ENCODE assay signal across 1 cellular context in the genomic region with DNA sequence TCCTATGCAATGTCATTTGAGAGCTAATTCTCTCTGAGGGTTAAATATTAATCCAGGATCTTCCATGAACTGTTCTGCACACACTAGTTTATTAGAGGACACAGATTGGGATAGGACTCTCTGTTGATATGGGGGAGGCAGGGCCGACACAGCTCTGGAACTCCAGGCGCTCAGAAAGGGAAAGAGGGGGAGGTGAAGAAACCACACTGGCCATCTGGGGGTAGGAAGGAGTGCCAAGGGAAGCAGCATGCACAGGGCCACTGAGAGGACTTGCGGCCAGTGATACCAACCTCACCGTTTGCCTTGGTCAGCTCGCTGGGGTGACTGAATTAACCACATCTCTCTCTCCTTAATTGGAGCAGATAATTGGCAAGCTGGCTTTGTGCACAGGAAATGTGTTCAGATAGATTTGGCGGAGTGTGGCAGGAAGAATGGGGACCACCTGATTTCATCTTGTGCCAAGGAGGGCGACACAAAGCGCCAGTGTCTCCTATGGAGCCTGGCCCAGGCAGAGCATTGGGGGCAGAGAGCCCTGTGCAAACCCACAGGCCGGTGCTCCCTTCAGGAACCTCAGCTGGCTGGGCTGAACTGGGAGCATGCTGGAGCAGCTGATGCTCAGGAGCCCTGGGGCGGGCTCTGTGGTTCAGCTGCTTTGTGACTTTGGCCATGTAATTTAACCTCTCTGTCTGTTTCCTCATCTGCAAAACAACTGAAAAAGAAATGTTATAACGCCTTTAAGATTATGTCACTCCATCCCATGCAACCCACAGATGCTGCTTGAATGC.
TF ChIP-seq lines count a peak whose summit lies in the region.

No MANE protein-coding gene starts in this region.

TF ChIP-seq in HepG2, 621 proteins besides CTCF, POLR2A, EP300 and RAD21 (continued from another document and continues in another):
- TF ChIP-seq ZBTB7A (CRISPR knock-in tag; IDR thresholded peaks at IDR 0.05) (no peak), ZNF124 (CRISPR knock-in tag; IDR thresholded peaks at IDR 0.05) (no peak), TOE1 (CRISPR knock-in tag; IDR thresholded peaks at IDR 0.05) (0 out of 2 replicates have a peak, but pooled peaks have one; percentile 16), CREB1 (IDR thresholded peaks at IDR 0.05) (no peak), CREB1 (CRISPR knock-in tag; IDR thresholded peaks at IDR 0.05) (no peak), ZNF563 (CRISPR knock-in tag; IDR thresholded peaks at IDR 0.05) (no peak), ZFP1 (CRISPR knock-in tag; IDR thresholded peaks at IDR 0.05) (0 out of 2 replicates have a peak, but pooled peaks have one; percentile 56), EED (CRISPR knock-in tag; IDR thresholded peaks at IDR 0.05) (peak; percentile 86; the same call in 1 of the 2 replicates), GATAD1 (CRISPR knock-in tag; IDR thresholded peaks at IDR 0.05) (no peak), ATF1 (CRISPR knock-in tag; IDR thresholded peaks at IDR 0.05) (no peak), NFKBIZ (CRISPR knock-in tag; IDR thresholded peaks at IDR 0.05) (no peak), SMAD3 (CRISPR knock-in tag; IDR thresholded peaks at IDR 0.05) (no peak), SIX1 (CRISPR knock-in tag; IDR thresholded peaks at IDR 0.05; ENCODE audit: borderline replicate concordance) (peak; percentile 56; the same call in 1 of the 2 replicates), ZNF224 (CRISPR knock-in tag; IDR thresholded peaks at IDR 0.05) (no peak), ZNF350 (CRISPR knock-in tag; IDR thresholded peaks at IDR 0.05; ENCODE audit: borderline replicate concordance, low read depth) (no peak; the same call in 1 of the 2 replicates), CBFB (CRISPR knock-in tag; IDR thresholded peaks at IDR 0.05) (no peak), ZNF501 (CRISPR knock-in tag; IDR thresholded peaks at IDR 0.05) (peak; percentile 68), SRSF4 (IDR thresholded peaks at IDR 0.05; ENCODE audit: low read depth, low read length, poor library complexity, severe bottlenecking) (no peak), HOXA5 (CRISPR knock-in tag; IDR thresholded peaks at IDR 0.05) (no peak), ZNF792 (CRISPR knock-in tag; IDR thresholded peaks at IDR 0.05) (no peak), ZNF879 (CRISPR knock-in tag; IDR thresholded peaks at IDR 0.05) (no peak), ZNF878 (CRISPR knock-in tag; IDR thresholded peaks at IDR 0.05) (no peak), MLLT10 (CRISPR knock-in tag; IDR thresholded peaks at IDR 0.05) (no peak), ZBTB21 (CRISPR knock-in tag; IDR thresholded peaks at IDR 0.05) (no peak), ZFAT (CRISPR knock-in tag; conservative IDR thresholded peaks at IDR 0.05) (no peak), TP53 (CRISPR knock-in tag; conservative IDR thresholded peaks at IDR 0.05) (no peak), CBX5 (CRISPR knock-in tag; IDR thresholded peaks at IDR 0.05; ENCODE audit: borderline replicate concordance) (no peak), ZNF644 (CRISPR knock-in tag; IDR thresholded peaks at IDR 0.05; ENCODE audit: low read depth) (no peak; the same call in 1 of the 2 replicates), REPIN1 (CRISPR knock-in tag; IDR thresholded peaks at IDR 0.05; ENCODE audit: borderline replicate concordance, low read depth) (no peak), ZNF143 (CRISPR knock-in tag; IDR thresholded peaks at IDR 0.05) (no peak), STAT5B (CRISPR knock-in tag; IDR thresholded peaks at IDR 0.05) (no peak), IRX3 (CRISPR knock-in tag; IDR thresholded peaks at IDR 0.05; ENCODE audit: borderline replicate concordance, low read depth) (no peak), ARNT (IDR thresholded peaks at IDR 0.05) (no peak), ZNF263 (CRISPR knock-in tag; IDR thresholded peaks at IDR 0.05) (peak; percentile 91), ZNF746 (CRISPR knock-in tag; IDR thresholded peaks at IDR 0.05) (no peak), GABPA (IDR thresholded peaks at IDR 0.05; ENCODE audit: low read depth, low read length) (no peak), GABPA (CRISPR knock-in tag; IDR thresholded peaks at IDR 0.05; ENCODE audit: low read depth) (no peak), STAG1 (CRISPR knock-in tag; IDR thresholded peaks at IDR 0.05) (no peak; the same call in 1 of the 2 replicates), MTA3 (CRISPR knock-in tag; IDR thresholded peaks at IDR 0.05) (no peak), MED13 (CRISPR knock-in tag; IDR thresholded peaks at IDR 0.05) (no peak), HNF4G (IDR thresholded peaks at IDR 0.05; ENCODE audit: borderline replicate concordance, low read depth, low read length) (no peak), HNF4G (CRISPR knock-in tag; IDR thresholded peaks at IDR 0.05; ENCODE audit: borderline replicate concordance, low read depth) (no peak), PITX1 (CRISPR knock-in tag; IDR thresholded peaks at IDR 0.05) (peak; percentile 34; the same call in 1 of the 2 replicates), NFE2 (CRISPR knock-in tag; IDR thresholded peaks at IDR 0.05) (no peak)
- TF ChIP-seq, protein P1, sequence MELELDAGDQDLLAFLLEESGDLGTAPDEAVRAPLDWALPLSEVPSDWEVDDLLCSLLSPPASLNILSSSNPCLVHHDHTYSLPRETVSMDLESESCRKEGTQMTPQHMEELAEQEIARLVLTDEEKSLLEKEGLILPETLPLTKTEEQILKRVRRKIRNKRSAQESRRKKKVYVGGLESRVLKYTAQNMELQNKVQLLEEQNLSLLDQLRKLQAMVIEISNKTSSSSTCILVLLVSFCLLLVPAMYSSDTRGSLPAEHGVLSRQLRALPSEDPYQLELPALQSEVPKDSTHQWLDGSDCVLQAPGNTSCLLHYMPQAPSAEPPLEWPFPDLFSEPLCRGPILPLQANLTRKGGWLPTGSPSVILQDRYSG (CRISPR knock-in tag; IDR thresholded peaks at IDR 0.05), result no peak
- TF ChIP-seq, protein P2, sequence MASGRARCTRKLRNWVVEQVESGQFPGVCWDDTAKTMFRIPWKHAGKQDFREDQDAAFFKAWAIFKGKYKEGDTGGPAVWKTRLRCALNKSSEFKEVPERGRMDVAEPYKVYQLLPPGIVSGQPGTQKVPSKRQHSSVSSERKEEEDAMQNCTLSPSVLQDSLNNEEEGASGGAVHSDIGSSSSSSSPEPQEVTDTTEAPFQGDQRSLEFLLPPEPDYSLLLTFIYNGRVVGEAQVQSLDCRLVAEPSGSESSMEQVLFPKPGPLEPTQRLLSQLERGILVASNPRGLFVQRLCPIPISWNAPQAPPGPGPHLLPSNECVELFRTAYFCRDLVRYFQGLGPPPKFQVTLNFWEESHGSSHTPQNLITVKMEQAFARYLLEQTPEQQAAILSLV (CRISPR knock-in tag; IDR thresholded peaks at IDR 0.05; ENCODE audit: borderline replicate concordance), result peak; percentile 74; the same call in 1 of the 2 replicates
- TF ChIP-seq, protein P3, sequence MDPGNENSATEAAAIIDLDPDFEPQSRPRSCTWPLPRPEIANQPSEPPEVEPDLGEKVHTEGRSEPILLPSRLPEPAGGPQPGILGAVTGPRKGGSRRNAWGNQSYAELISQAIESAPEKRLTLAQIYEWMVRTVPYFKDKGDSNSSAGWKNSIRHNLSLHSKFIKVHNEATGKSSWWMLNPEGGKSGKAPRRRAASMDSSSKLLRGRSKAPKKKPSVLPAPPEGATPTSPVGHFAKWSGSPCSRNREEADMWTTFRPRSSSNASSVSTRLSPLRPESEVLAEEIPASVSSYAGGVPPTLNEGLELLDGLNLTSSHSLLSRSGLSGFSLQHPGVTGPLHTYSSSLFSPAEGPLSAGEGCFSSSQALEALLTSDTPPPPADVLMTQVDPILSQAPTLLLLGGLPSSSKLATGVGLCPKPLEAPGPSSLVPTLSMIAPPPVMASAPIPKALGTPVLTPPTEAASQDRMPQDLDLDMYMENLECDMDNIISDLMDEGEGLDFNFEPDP (CRISPR knock-in tag; conservative IDR thresholded peaks at IDR 0.05), result 0 out of 2 replicates have a peak, but pooled peaks have one; percentile 82
- TF ChIP-seq, protein P4, sequence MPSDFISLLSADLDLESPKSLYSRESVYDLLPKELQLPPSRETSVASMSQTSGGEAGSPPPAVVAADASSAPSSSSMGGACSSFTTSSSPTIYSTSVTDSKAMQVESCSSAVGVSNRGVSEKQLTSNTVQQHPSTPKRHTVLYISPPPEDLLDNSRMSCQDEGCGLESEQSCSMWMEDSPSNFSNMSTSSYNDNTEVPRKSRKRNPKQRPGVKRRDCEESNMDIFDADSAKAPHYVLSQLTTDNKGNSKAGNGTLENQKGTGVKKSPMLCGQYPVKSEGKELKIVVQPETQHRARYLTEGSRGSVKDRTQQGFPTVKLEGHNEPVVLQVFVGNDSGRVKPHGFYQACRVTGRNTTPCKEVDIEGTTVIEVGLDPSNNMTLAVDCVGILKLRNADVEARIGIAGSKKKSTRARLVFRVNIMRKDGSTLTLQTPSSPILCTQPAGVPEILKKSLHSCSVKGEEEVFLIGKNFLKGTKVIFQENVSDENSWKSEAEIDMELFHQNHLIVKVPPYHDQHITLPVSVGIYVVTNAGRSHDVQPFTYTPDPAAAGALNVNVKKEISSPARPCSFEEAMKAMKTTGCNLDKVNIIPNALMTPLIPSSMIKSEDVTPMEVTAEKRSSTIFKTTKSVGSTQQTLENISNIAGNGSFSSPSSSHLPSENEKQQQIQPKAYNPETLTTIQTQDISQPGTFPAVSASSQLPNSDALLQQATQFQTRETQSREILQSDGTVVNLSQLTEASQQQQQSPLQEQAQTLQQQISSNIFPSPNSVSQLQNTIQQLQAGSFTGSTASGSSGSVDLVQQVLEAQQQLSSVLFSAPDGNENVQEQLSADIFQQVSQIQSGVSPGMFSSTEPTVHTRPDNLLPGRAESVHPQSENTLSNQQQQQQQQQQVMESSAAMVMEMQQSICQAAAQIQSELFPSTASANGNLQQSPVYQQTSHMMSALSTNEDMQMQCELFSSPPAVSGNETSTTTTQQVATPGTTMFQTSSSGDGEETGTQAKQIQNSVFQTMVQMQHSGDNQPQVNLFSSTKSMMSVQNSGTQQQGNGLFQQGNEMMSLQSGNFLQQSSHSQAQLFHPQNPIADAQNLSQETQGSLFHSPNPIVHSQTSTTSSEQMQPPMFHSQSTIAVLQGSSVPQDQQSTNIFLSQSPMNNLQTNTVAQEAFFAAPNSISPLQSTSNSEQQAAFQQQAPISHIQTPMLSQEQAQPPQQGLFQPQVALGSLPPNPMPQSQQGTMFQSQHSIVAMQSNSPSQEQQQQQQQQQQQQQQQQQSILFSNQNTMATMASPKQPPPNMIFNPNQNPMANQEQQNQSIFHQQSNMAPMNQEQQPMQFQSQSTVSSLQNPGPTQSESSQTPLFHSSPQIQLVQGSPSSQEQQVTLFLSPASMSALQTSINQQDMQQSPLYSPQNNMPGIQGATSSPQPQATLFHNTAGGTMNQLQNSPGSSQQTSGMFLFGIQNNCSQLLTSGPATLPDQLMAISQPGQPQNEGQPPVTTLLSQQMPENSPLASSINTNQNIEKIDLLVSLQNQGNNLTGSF (CRISPR knock-in tag; IDR thresholded peaks at IDR 0.05), result no peak
- TF ChIP-seq, protein P5, sequence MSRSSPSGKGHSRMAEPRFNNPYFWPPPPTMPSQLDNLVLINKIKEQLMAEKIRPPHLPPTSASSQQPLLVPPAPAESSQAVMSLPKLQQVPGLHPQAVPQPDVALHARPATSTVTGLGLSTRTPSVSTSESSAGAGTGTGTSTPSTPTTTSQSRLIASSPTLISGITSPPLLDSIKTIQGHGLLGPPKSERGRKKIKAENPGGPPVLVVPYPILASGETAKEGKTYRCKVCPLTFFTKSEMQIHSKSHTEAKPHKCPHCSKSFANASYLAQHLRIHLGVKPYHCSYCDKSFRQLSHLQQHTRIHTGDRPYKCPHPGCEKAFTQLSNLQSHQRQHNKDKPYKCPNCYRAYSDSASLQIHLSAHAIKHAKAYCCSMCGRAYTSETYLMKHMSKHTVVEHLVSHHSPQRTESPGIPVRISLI (CRISPR knock-in tag; IDR thresholded peaks at IDR 0.05; ENCODE audit: borderline replicate concordance), result no peak
- TF ChIP-seq, protein P6, sequence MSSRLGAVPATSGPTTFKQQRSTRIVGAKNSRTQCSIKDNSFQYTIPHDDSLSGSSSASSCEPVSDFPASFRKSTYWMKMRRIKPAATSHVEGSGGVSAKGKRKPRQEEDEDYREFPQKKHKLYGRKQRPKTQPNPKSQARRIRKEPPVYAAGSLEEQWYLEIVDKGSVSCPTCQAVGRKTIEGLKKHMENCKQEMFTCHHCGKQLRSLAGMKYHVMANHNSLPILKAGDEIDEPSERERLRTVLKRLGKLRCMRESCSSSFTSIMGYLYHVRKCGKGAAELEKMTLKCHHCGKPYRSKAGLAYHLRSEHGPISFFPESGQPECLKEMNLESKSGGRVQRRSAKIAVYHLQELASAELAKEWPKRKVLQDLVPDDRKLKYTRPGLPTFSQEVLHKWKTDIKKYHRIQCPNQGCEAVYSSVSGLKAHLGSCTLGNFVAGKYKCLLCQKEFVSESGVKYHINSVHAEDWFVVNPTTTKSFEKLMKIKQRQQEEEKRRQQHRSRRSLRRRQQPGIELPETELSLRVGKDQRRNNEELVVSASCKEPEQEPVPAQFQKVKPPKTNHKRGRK (CRISPR knock-in tag; IDR thresholded peaks at IDR 0.05), result no peak
- TF ChIP-seq, protein P7, sequence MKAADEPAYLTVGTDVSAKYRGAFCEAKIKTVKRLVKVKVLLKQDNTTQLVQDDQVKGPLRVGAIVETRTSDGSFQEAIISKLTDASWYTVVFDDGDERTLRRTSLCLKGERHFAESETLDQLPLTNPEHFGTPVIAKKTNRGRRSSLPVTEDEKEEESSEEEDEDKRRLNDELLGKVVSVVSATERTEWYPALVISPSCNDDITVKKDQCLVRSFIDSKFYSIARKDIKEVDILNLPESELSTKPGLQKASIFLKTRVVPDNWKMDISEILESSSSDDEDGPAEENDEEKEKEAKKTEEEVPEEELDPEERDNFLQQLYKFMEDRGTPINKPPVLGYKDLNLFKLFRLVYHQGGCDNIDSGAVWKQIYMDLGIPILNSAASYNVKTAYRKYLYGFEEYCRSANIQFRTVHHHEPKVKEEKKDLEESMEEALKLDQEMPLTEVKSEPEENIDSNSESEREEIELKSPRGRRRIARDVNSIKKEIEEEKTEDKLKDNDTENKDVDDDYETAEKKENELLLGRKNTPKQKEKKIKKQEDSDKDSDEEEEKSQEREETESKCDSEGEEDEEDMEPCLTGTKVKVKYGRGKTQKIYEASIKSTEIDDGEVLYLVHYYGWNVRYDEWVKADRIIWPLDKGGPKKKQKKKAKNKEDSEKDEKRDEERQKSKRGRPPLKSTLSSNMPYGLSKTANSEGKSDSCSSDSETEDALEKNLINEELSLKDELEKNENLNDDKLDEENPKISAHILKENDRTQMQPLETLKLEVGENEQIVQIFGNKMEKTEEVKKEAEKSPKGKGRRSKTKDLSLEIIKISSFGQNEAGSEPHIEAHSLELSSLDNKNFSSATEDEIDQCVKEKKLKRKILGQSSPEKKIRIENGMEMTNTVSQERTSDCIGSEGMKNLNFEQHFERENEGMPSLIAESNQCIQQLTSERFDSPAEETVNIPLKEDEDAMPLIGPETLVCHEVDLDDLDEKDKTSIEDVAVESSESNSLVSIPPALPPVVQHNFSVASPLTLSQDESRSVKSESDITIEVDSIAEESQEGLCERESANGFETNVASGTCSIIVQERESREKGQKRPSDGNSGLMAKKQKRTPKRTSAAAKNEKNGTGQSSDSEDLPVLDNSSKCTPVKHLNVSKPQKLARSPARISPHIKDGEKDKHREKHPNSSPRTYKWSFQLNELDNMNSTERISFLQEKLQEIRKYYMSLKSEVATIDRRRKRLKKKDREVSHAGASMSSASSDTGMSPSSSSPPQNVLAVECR (CRISPR knock-in tag; IDR thresholded peaks at IDR 0.05; ENCODE audit: borderline replicate concordance), result peak; percentile 56
- TF ChIP-seq, protein P8, sequence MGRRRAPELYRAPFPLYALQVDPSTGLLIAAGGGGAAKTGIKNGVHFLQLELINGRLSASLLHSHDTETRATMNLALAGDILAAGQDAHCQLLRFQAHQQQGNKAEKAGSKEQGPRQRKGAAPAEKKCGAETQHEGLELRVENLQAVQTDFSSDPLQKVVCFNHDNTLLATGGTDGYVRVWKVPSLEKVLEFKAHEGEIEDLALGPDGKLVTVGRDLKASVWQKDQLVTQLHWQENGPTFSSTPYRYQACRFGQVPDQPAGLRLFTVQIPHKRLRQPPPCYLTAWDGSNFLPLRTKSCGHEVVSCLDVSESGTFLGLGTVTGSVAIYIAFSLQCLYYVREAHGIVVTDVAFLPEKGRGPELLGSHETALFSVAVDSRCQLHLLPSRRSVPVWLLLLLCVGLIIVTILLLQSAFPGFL (CRISPR knock-in tag; IDR thresholded peaks at IDR 0.05), result no peak
